12 cellular contexts compared by ENCODE assay signal in the genomic region with DNA sequence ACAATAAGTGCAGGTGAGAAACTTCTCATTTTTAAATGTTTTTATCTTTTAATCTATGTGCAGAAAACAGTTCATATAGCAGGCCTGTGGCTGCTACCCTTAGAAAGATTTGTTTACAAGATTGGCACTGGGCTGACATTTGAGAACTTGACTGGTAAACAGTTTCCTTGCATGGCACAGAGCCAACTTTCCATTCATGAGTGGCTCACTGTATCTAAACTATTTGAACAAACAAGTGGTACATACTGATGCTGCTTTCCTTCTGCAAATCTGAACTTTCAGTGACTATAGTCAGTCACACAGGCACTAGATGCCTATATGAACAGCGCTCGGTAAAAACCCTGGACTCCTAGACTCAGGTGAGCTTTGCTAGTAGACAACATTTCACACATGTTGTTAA. TPM values are rescaled to one million over a fixed set of nuclear protein-coding genes. Genes with fewer than 3 reads are reported as not detected.
A peak's percentile ranks its signal among the peaks of the same experiment; 100 is the strongest.
DNase-seq lines count a peak whose midpoint lies in the region; ATAC-seq and TF ChIP-seq lines count a peak whose summit lies in the region.
"Had no signal": no experiment of that assay in that cellular context is flagged by ENCODE, and none has a peak within 500 bp of the region (broad histone marks: within the 10 kb centered on the region; RNA-seq: fewer than 3 reads in every experiment).

No MANE protein-coding gene starts in this region.

- H3K9me3 ChIP-seq in parathyroid adenoma (ENCODE audit: control insufficient read depth, low read length) (no peaks in the 10 kb centered on the region), aorta (ENCODE audit: control insufficient read depth, low read length) (no peaks in the 10 kb centered on the region)
- H3K9me3 ChIP-seq: body of pancreas, thoracic aorta had no signal

- H3K4me1 ChIP-seq in parathyroid adenoma (peaks cover 30% of the 10 kb centered on the region), aorta (ENCODE audit: control insufficient read depth in 1 of 2, insufficient read depth in 2 of 2, low read length in 2 of 2) (no peaks in the 10 kb centered on the region)
- H3K4me1 ChIP-seq: body of pancreas had no signal

- no peaks in the 10 kb centered on the region for H3K27me3 Mint-ChIP-seq in activated CD4-positive, alpha-beta memory T cell treated with anti-CD3 and anti-CD28 coated beads for 36 hours

- H3K9me3 Mint-ChIP-seq in activated CD4-positive, alpha-beta memory T cell treated with anti-CD3 and anti-CD28 coated beads for 36 hours, result no peaks in the 10 kb centered on the region

- no peaks in the 10 kb centered on the region for H3K36me3 Mint-ChIP-seq in activated CD4-positive, alpha-beta memory T cell treated with anti-CD3 and anti-CD28 coated beads for 36 hours

- no peak overlapping the region for H2AFZ ChIP-seq in parathyroid adenoma

- H3K27me3 ChIP-seq in parathyroid adenoma (ENCODE audit: control insufficient read depth, insufficient read depth, low read length), result no peaks in the 10 kb centered on the region
- no peaks in the 10 kb centered on the region for H3K27me3 ChIP-seq in aorta (ENCODE audit: control insufficient read depth in 1 of 2, insufficient read depth in 2 of 2, low read length in 1 of 2)
- H3K27me3 ChIP-seq: body of pancreas had no signal

- H3K27ac ChIP-seq in parathyroid adenoma (peak overlapping the region; percentile 53), aorta (ENCODE audit: low read depth in 1 of 2, low read length in 2 of 2) (no peak overlapping the region)
- H3K27ac ChIP-seq: thoracic aorta had no signal

- WGBS in aorta, 2 donors, result 94 to 95% methylated on average over 2 of the region's 2 CpGs

- H3K4me3 ChIP-seq in parathyroid adenoma (ENCODE audit: low read depth, low read length) (peak overlapping the region; percentile 30), aorta (ENCODE audit: low read length in 2 of 2) (no peak overlapping the region)
- H3K4me3 ChIP-seq: body of pancreas, thoracic aorta had no signal

- no peak overlapping the region for H3K27ac Mint-ChIP-seq in activated CD4-positive, alpha-beta memory T cell treated with anti-CD3 and anti-CD28 coated beads for 36 hours

- CTCF ChIA-PET in activated CD4-positive, alpha-beta memory T cell treated with anti-CD3 and anti-CD28 coated beads for 36 hours (lab: Charles Lee), result interaction anchor here (0.8 to 8.5 kb wide), 5 partner anchors 10 to 342 kb away, joined by 3 to 156 read pairs (median 4); a partner anchor contains a TSS

- no peak overlapping the region for H3K4me3 Mint-ChIP-seq in activated CD4-positive, alpha-beta memory T cell treated with anti-CD3 and anti-CD28 coated beads for 36 hours

- H3K36me3 ChIP-seq in parathyroid adenoma (ENCODE audit: control insufficient read depth, insufficient read depth, low read length) (no peaks in the 10 kb centered on the region), aorta (ENCODE audit: control insufficient read depth in 1 of 2, insufficient read depth in 2 of 2, low read length in 1 of 2) (no peaks in the 10 kb centered on the region)
- H3K36me3 ChIP-seq: thoracic aorta had no signal

- POLR2A ChIA-PET in activated CD4-positive, alpha-beta memory T cell treated with anti-CD3 and anti-CD28 coated beads for 36 hours (lab: Charles Lee), result interaction anchor here (1.1 to 1.3 kb wide), 2 partner anchors 23 to 248 kb away, joined by 3 read pairs; no protein-coding TSS in a partner anchor

- no peak for ATAC-seq in GM19397 (IDR thresholded peaks at IDR 0.05; ENCODE audit: unreplicated experiment)
- no peak for ATAC-seq in aorta (ENCODE audit: low FRiP score)
- ATAC-seq: body of pancreas had no signal

- DNase-seq in NCI-H510A treated with DMSO at 0.1 percent for 48 hours (lab: John Stamatoyannopoulos, UW) (peak; percentile 71), NCI-H510A (lab: John Stamatoyannopoulos, UW) (no peak), M059J (ENCODE audit: low read depth) (peak; percentile 66), aorta (no peak)
- peak; percentile 33 for DNase-seq in activated CD4-positive, alpha-beta memory T cell treated with anti-CD3 and anti-CD28 coated beads for 36 hours
- no peak for DNase-seq in activated CD4-positive, CD25-positive, alpha-beta regulatory T cell treated with anti-CD3 and anti-CD28 coated beads, Interleukin-2, amount 50 U/mL, for 72 hours
- DNase-seq: H7, SW 1271 had no signal

- H3K4me1 Mint-ChIP-seq in activated CD4-positive, alpha-beta memory T cell treated with anti-CD3 and anti-CD28 coated beads for 36 hours (ENCODE audit: low read depth), result peaks cover 53% of the 10 kb centered on the region

- H3K4me2 ChIP-seq in parathyroid adenoma (ENCODE audit: low read length), result peak overlapping the region; percentile 50

- H3K79me2 ChIP-seq in parathyroid adenoma, result no peaks in the 10 kb centered on the region

- H3K9ac ChIP-seq in parathyroid adenoma, result no peak overlapping the region

- no peak for TF ChIP-seq CTCF in parathyroid adenoma (IDR thresholded peaks at IDR 0.05)

- intact Hi-C loops in activated CD4-positive, alpha-beta memory T cell treated with anti-CD3 and anti-CD28 coated beads for 36 hours (cut with micrococcal nuclease), result no loop called here
- intact Hi-C loops in aorta (cut with DNase I), result loop anchor here in 1 of 2 donors (10.0 kb wide), 1 partner anchor 700 kb away; no protein-coding TSS in a partner anchor

RNA-seq across cellular contexts. Expression of a gene that starts 6.3 kb away (rescaled TPM):
- total RNA-seq in M059J (2014; rRNA removed; shearing (Covaris generic)), result 48.9 and 55.3 TPM in 2 replicates
- 10 to 100 TPM; 34.7 to 35.7 TPM for total RNA-seq in activated CD4-positive, alpha-beta memory T cell treated with anti-CD3 and anti-CD28 coated beads for 36 hours
- total RNA-seq in aorta, result 10 to 100 TPM; 14.2 to 15.5 TPM
- 10 to 100 TPM; 14.1 to 14.3 TPM for polyA plus RNA-seq in aorta

RNA-seq across cellular contexts. Expression of a gene that starts 9.6 kb away (rescaled TPM):
- 0.12 TPM in 1 of 2 replicates, not detected in the other for total RNA-seq in M059J (2014; rRNA removed; shearing (Covaris generic))
- total RNA-seq in activated CD4-positive, alpha-beta memory T cell treated with anti-CD3 and anti-CD28 coated beads for 36 hours, result 1 to 10 TPM; 4.1 to 4.4 TPM
- total RNA-seq in aorta, result 1 to 10 TPM; 3.0 to 6.5 TPM
- polyA plus RNA-seq in aorta, result under 1 TPM; 0.18 to 0.50 TPM

Comparison
In these comparisons a context has a peak if more than half of its experiments do, and no peak if none do; other contexts are left out.
1. DNase-seq: peak in NCI-H510A treated with DMSO at 0.1 percent for 48 hours (single experiment), M059J (single experiment) and activated CD4-positive, alpha-beta memory T cell treated with anti-CD3 and anti-CD28 coated beads for 36 hours (single experiment); none in NCI-H510A (single experiment), activated CD4-positive, CD25-positive, alpha-beta regulatory T cell treated with anti-CD3 and anti-CD28 coated beads, Interleukin-2, amount 50 U/mL, for 72 hours (single experiment) and aorta (0 of 2).